1 cellular context compared by ENCODE assay signal in the genomic region with DNA sequence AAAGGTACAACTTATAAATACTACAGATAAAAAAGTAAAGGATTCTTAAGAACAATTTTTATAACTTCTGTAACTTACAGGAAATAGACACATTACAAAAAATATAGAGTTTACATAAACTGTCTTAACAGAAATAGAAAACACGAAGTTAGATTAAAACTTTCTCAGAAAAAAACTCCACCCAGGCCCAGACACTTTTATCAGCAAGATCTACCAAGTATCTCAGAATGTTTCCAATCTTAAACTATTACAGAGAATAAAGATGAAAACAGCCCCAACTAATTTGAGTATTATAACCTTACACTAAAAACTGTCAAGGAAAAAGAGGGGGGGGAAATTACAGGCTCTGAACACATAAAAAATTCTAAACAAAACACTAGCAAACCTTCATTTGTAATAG.
TF ChIP-seq lines count a peak whose summit lies in the region.

No MANE protein-coding gene starts in this region.

TF ChIP-seq in endothelial cell of umbilical vein, 7 proteins besides CTCF, POLR2A, EP300 and RAD21:
- TF ChIP-seq FOS (IDR thresholded peaks at IDR 0.05; ENCODE audit: borderline replicate concordance, insufficient read depth, low read length), result no peak
- TF ChIP-seq JUN (IDR thresholded peaks at IDR 0.05; ENCODE audit: borderline replicate concordance, insufficient read depth, insufficient read length, low read depth), result no peak
- TF ChIP-seq, protein P1, sequence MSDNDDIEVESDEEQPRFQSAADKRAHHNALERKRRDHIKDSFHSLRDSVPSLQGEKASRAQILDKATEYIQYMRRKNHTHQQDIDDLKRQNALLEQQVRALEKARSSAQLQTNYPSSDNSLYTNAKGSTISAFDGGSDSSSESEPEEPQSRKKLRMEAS (IDR thresholded peaks at IDR 0.05; ENCODE audit: insufficient read depth, insufficient read length), result no peak
- no peak for TF ChIP-seq MYC (IDR thresholded peaks at IDR 0.05; ENCODE audit: low read depth, low read length)
- TF ChIP-seq EZH2 (IDR thresholded peaks at IDR 0.05; ENCODE audit: borderline replicate concordance, low read depth, low read length, severe bottlenecking), result no peak
- TF ChIP-seq GATA2 (IDR thresholded peaks at IDR 0.05; ENCODE audit: insufficient read depth, insufficient read length, low read depth, low read length), result no peak
- TF ChIP-seq POLR2AphosphoS5 (IDR thresholded peaks at IDR 0.05; ENCODE audit: insufficient read depth, low read depth, low read length), result no peak
